In the genomic region with DNA sequence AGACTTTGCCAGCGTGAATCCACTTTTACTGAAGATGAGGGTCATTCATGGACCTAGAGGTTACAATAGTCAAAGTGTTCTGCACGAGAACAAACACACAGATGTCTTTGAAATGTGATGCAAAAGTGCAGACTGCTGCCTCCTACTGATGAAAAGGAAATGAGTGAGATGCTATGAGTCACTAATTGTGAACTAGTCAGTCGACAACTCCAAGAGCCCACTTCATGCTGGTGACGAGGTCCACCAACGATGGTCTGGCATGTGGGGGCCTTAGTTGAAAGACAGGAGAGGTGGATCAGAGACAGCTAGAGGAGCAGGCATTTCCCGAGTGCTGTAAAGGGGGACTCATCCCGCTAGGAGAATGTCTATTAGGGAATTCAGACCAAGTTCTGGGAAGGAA, we compare ENCODE assay signal across 13 cellular contexts. TPM values are rescaled to one million over a fixed set of nuclear protein-coding genes. Genes with fewer than 3 reads are reported as not detected.
DNase-seq lines count a peak whose midpoint lies in the region; ATAC-seq and TF ChIP-seq lines count a peak whose summit lies in the region.
"Had no signal": no experiment of that assay in that cellular context is flagged by ENCODE, and none has a peak within 500 bp of the region (broad histone marks: within the 10 kb centered on the region; RNA-seq: fewer than 3 reads in every experiment).

No MANE protein-coding gene starts in this region.

- H3K4me3 Mint-ChIP-seq in MCF 10A (ENCODE audit: unreplicated experiment): no peak overlapping the region
- H3K4me3 Mint-ChIP-seq: activated CD4-positive, alpha-beta memory T cell treated with anti-CD3 and anti-CD28 coated beads, Interleukin-2, amount 10 ng/mL, durations not matched to agents 7 days and 5 days; activated naive CD8-positive, alpha-beta T cell; stimulated activated naive CD8-positive, alpha-beta T cell treated with anti-CD3 and anti-CD28 coated beads, Interleukin-15, Interleukin-2, amounts not matched to agents 100 ng/mL and 50 ng/mL, for 24 hours had no signal

- no peak for ATAC-seq in body of pancreas

- WGBS in smooth muscle cell (ENCODE audit: low lambda C conversion rate): 51% methylated on average over 7 of the region's 7 CpGs
- WGBS in body of pancreas, 2 donors: 56 to 64% methylated on average over 7 of the region's 7 CpGs

- H3K4me3 ChIP-seq in breast epithelium (no peak overlapping the region), smooth muscle cell (no peak overlapping the region), left ventricle myocardium inferior (no peak overlapping the region), body of pancreas (no peak overlapping the region)
- H3K4me3 ChIP-seq: MG63 had no signal

- peaks cover 15% of the 10 kb centered on the region for H3K36me3 Mint-ChIP-seq in MCF 10A (ENCODE audit: insufficient read depth, unreplicated experiment)

- no peaks in the 10 kb centered on the region for H3K27me3 Mint-ChIP-seq in MCF 10A (ENCODE audit: insufficient read depth, unreplicated experiment)

- POLR2A ChIA-PET in MCF 10A (lab: Yijun Ruan, JAX): interaction anchor here (1.1 to 4.1 kb wide), 2 partner anchors 8 to 16 kb away, joined by 4 to 65 read pairs; partner anchors contain the start of gene ZNF236

- no TSS peak for BruUV-seq in MCF 10A (replicated peaks; lab: Mats Ljungman, UMichigan)

- no peaks in the 10 kb centered on the region for H4K20me1 ChIP-seq in smooth muscle cell (ENCODE audit: low read depth)

- no peaks in the 10 kb centered on the region for H3K9me3 Mint-ChIP-seq in MCF 10A (ENCODE audit: unreplicated experiment)
- H3K9me3 Mint-ChIP-seq: activated CD4-positive, alpha-beta memory T cell treated with anti-CD3 and anti-CD28 coated beads, Interleukin-2, amount 10 ng/mL, durations not matched to agents 7 days and 5 days; stimulated activated naive CD8-positive, alpha-beta T cell treated with anti-CD3 and anti-CD28 coated beads, Interleukin-15, Interleukin-2, amounts not matched to agents 100 ng/mL and 50 ng/mL, for 24 hours had no signal

- H3K27me3 ChIP-seq in breast epithelium: peaks cover 0 to 6% of the 10 kb centered on the region in 2 donors
- no peaks in the 10 kb centered on the region for H3K27me3 ChIP-seq in smooth muscle cell (ENCODE audit: low read depth)
- peaks cover 8% of the 10 kb centered on the region for H3K27me3 ChIP-seq in left ventricle myocardium inferior (ENCODE audit: low read depth)
- H3K27me3 ChIP-seq in body of pancreas: no peaks in the 10 kb centered on the region
- H3K27me3 ChIP-seq: MG63 had no signal

- H3K4me1 Mint-ChIP-seq in MCF 10A (ENCODE audit: insufficient read depth, unreplicated experiment): peaks cover 29% of the 10 kb centered on the region

- H3K27ac ChIP-seq in breast epithelium (no peak overlapping the region), epithelial cell of prostate (peak overlapping the region; percentile 81), smooth muscle cell (ENCODE audit: low read depth) (no peak overlapping the region), left ventricle myocardium inferior (replicated peaks) (no peak overlapping the region), body of pancreas (no peak overlapping the region)

- no peak overlapping the region for H3K9ac ChIP-seq in smooth muscle cell (ENCODE audit: low read depth)

- CTCF ChIA-PET in MCF 10A (lab: Yijun Ruan, JAX): interaction anchor here (0.9 to 1.5 kb wide), 3 partner anchors 14 to 178 kb away, joined by 3 to 8 read pairs (median 5); no protein-coding TSS in a partner anchor

- H3K36me3 ChIP-seq in breast epithelium: no peaks in the 10 kb centered on the region
- no peaks in the 10 kb centered on the region for H3K36me3 ChIP-seq in smooth muscle cell (ENCODE audit: low read depth)
- peaks cover 6% of the 10 kb centered on the region for H3K36me3 ChIP-seq in left ventricle myocardium inferior
- no peaks in the 10 kb centered on the region for H3K36me3 ChIP-seq in body of pancreas (replicated peaks in 1 of 2; ENCODE audit: insufficient read depth in 1 of 2, low read depth in 2 of 2)
- H3K36me3 ChIP-seq: MG63 had no signal

- H3K4me2 ChIP-seq in smooth muscle cell: no peak overlapping the region

- no peak overlapping the region for H2AFZ ChIP-seq in smooth muscle cell (ENCODE audit: low read depth)

- H3F3A ChIP-seq in smooth muscle cell (ENCODE audit: low read depth): no peaks in the 10 kb centered on the region

- TF ChIP-seq POLR2A in breast epithelium (IDR thresholded peaks at IDR 0.05) (no peak), body of pancreas (IDR thresholded peaks at IDR 0.05) (no peak)

- DNase-seq in MCF 10A (ENCODE audit: unreplicated experiment) (peak; percentile 50), breast epithelium (ENCODE audit: low spot score in 2 of 2) (no peak), OCI-M1 (lab: John Stamatoyannopoulos, UW) (peak; percentile 28), epithelial cell of prostate (ENCODE audit: low read depth, low spot score) (no peak), smooth muscle cell (lab: John Stamatoyannopoulos, UW; ENCODE audit: unreplicated experiment) (no peak), 8988T (no peak), left ventricle myocardium inferior (no peak), body of pancreas (no peak)
- DNase-seq: activated CD4-positive, alpha-beta memory T cell treated with anti-CD3 and anti-CD28 coated beads, Interleukin-2, amount 10 ng/mL, durations not matched to agents 7 days and 5 days; MG63; NCI-H526 had no signal

- H3K9me3 ChIP-seq in breast epithelium (no peaks in the 10 kb centered on the region), smooth muscle cell (replicated peaks; ENCODE audit: low read depth) (no peaks in the 10 kb centered on the region), left ventricle myocardium inferior (replicated peaks) (no peaks in the 10 kb centered on the region), body of pancreas (no peaks in the 10 kb centered on the region)
- H3K9me3 ChIP-seq: MG63 had no signal

- intact Hi-C loops in MCF 10A (cut with micrococcal nuclease) (no loop called here), breast epithelium (cut with DNase I; ENCODE audit: low total_unique reads) (no loop called here), left ventricle myocardium inferior (cut with micrococcal nuclease) (loop anchor here (10.0 kb wide), 1 partner anchor 70 kb away; no protein-coding TSS in a partner anchor), body of pancreas (cut with DNase I) (loop anchor here (10.0 kb wide), 1 partner anchor 60 kb away; no protein-coding TSS in a partner anchor)

- H3K79me2 ChIP-seq in smooth muscle cell (ENCODE audit: low read depth): no peaks in the 10 kb centered on the region

- peak overlapping the region; percentile 79 for H3K27ac Mint-ChIP-seq in MCF 10A (ENCODE audit: low read depth, unreplicated experiment)
- H3K27ac Mint-ChIP-seq: activated CD4-positive, alpha-beta memory T cell treated with anti-CD3 and anti-CD28 coated beads, Interleukin-2, amount 10 ng/mL, durations not matched to agents 7 days and 5 days; activated naive CD8-positive, alpha-beta T cell; stimulated activated naive CD8-positive, alpha-beta T cell treated with anti-CD3 and anti-CD28 coated beads, Interleukin-15, Interleukin-2, amounts not matched to agents 100 ng/mL and 50 ng/mL, for 24 hours had no signal

- H3K4me1 ChIP-seq in breast epithelium: no peaks in the 10 kb centered on the region
- no peaks in the 10 kb centered on the region for H3K4me1 ChIP-seq in smooth muscle cell (ENCODE audit: low read depth)
- H3K4me1 ChIP-seq in left ventricle myocardium inferior: peaks cover 20% of the 10 kb centered on the region
- H3K4me1 ChIP-seq in body of pancreas: peaks cover 11% of the 10 kb centered on the region

- TF ChIP-seq CTCF in MCF 10A (IDR thresholded peaks at IDR 0.05; ENCODE audit: unreplicated experiment) (no peak), breast epithelium (IDR thresholded peaks at IDR 0.05) (no peak), smooth muscle cell (IDR thresholded peaks at IDR 0.05; ENCODE audit: borderline replicate concordance, insufficient read depth, poor library complexity, severe bottlenecking) (peak; percentile 19), left ventricle myocardium inferior (IDR thresholded peaks at IDR 0.05; ENCODE audit: borderline replicate concordance) (no peak), body of pancreas (IDR thresholded peaks at IDR 0.05) (no peak)

RNA-seq across cellular contexts. Expression of gene ZNF236, which starts 17.1 kb away (rescaled TPM):
- total RNA-seq in MCF 10A (2022): 15.3 and 16.1 TPM in 2 replicates
- total RNA-seq in breast epithelium: 10 to 100 TPM; 12.3 to 28.2 (median 27.1) TPM
- 6.2 and 6.8 TPM in 2 replicates for total RNA-seq in smooth muscle cell
- polyA plus RNA-seq in smooth muscle cell: 4.1 and 5.5 TPM in 2 replicates
- total RNA-seq in left ventricle myocardium inferior: 10.6 TPM
- 10 to 100 TPM in 1 of 2 donors, 1 to 10 TPM in 1; 9.6 to 22.7 TPM for total RNA-seq in body of pancreas

Comparison
In these comparisons a context has a peak if more than half of its experiments do, and no peak if none do; other contexts are left out.
1. DNase-seq: peak in MCF 10A (single experiment) and OCI-M1 (single experiment); none in breast epithelium (0 of 2), epithelial cell of prostate (single experiment), smooth muscle cell (single experiment), 8988T (single experiment), left ventricle myocardium inferior (single experiment) and body of pancreas (0 of 4).
2. intact Hi-C loops: an anchor here in left ventricle myocardium inferior (10.0 kb wide) and body of pancreas (10.0 kb wide); none called in MCF 10A and breast epithelium.